In the genomic region with DNA sequence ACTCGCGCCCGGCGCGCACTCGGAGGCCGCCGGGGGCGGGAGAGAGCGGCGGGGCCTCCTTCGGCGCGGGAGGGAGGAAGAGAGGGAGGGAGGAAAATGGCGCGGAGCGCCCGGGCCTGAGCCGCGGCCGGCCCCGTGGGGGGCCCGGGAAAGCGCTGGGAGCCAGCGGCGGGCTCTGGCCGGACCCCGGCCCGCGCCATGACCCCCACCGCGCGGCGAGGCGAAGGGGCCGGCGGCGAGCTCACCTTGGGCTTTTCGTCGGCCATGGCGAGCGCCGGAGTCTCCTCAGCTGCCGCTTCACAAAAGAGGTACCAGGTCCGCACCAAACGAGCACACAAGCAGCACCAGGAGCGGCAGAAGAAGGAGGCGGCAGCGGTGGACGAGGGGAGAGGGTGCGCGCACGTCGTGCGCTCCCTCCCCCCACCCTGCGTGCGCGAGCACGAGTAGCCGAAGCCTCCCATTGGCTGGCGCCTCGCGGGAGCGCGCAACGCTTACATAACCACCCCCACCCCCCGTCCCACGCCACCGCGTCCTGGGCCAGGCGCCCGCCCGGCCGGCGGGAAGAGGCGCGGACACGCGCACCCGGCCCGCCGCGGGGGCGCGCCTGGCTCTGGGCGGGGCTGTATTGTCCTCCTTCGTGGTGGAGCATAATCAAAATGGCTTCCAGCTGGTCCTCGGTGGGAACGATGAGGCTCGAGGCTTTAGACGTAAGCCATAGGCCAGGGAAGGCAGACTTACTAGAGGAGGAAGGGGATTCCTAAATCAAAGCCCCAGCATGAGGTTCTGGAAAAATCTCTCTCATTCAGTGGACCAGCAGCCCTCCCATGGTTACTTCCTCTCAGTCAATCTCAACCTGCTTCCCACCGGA, we compare ENCODE assay signal across 8 cellular contexts. TPM values are rescaled to one million over a fixed set of nuclear protein-coding genes. Genes with fewer than 3 reads are reported as not detected.
DNase-seq lines count a peak whose midpoint lies in the region; TF ChIP-seq lines count a peak whose summit lies in the region.

A gene (minus strand): TSS at position 391 of the 868 bp plus-strand sequence. CDS start 125 bp downstream, at position 266.

- no peak for TF ChIP-seq POLR2A in NB4 (IDR thresholded peaks at IDR 0.05; ENCODE audit: extremely low read depth, insufficient read length)
- TF ChIP-seq POLR2A in suprapubic skin (IDR thresholded peaks at IDR 0.05): peak in 1 of 2 donors; percentile 78

- H3K4me1 Mint-ChIP-seq in HFFc6 (ENCODE audit: low read depth): peaks cover 22% of the 10 kb centered on the region

- H3K4me3 Mint-ChIP-seq in HFFc6: peak within 1 kb of the TSS; percentile 95

- peaks cover 3 to 32% of the 10 kb centered on the region in 2 experiments for H3K36me3 ChIP-seq in SK-N-SH (replicated peaks in 1 of 2; ENCODE audit: control insufficient read depth in 1 of 2, insufficient read depth in 2 of 2, low read length in 1 of 2)
- peaks cover 17% of the 10 kb centered on the region for H3K36me3 ChIP-seq in suprapubic skin

- H3K4me2 ChIP-seq in SK-N-SH: peak within 1 kb of the TSS; percentile 99

- H3K27ac Mint-ChIP-seq in HFFc6: peak within 1 kb of the TSS; percentile 96

- H3F3A ChIP-seq in SK-N-SH (replicated peaks; ENCODE audit: insufficient read depth): peaks cover 20% of the 10 kb centered on the region

- WGBS in SK-N-SH (ENCODE audit: low lambda C conversion rate): 4% methylated on average over 49 of the region's 92 CpGs
- 2% methylated on average over 29 of the region's 92 CpGs for WGBS in suprapubic skin

- CTCF ChIA-PET in SK-N-SH (lab: Yijun Ruan, JAX): interaction anchor here (1.0 to 4.1 kb wide), 7 partner anchors 11 to 88 kb away, joined by 3 to 26 read pairs (median 9); a partner anchor contains a TSS

- peak within 1 kb of the TSS; percentile 99 for H3K9ac ChIP-seq in SK-N-SH

- H2AFZ ChIP-seq in SK-N-SH (ENCODE audit: low read depth): peak within 1 kb of the TSS; percentile 97

- peaks cover 3 to 6% of the 10 kb centered on the region in 2 experiments; a peak in 2 of 4 replicates for H3K4me1 ChIP-seq in SK-N-SH (ENCODE audit: control insufficient read depth in 1 of 2, insufficient read depth in 2 of 2, low read depth in 1 of 2, low read length in 1 of 2)
- peaks cover 37% of the 10 kb centered on the region for H3K4me1 ChIP-seq in suprapubic skin

- DNase-seq in HFFc6 (peak; percentile 81), NB4 (ENCODE audit: low read depth) (peak; percentile 96), SK-N-SH (peak; percentile 100), globus pallidus (ENCODE audit: low spot score) (peak; percentile 88), occipital lobe (lab: John Stamatoyannopoulos, UW) (peak; percentile 84), suprapubic skin (ENCODE audit: low spot score in 2 of 2) (peak; percentile 95 to 97)
- DNase-seq in activated naive CD4-positive, alpha-beta T cell treated with anti-CD3 and anti-CD28 coated beads, Interleukin-2, amount 50 U/mL, for 16 hours: peak; percentile 96

- H4K20me1 ChIP-seq in SK-N-SH (ENCODE audit: insufficient read depth): peaks cover 43% of the 10 kb centered on the region

- H3K9me3 ChIP-seq in SK-N-SH: no peaks in the 10 kb centered on the region
- no peaks in the 10 kb centered on the region for H3K9me3 ChIP-seq in suprapubic skin

- no peaks in the 10 kb centered on the region for H3K9me2 ChIP-seq in SK-N-SH

- no peak for TF ChIP-seq RAD21 in SK-N-SH (IDR thresholded peaks at IDR 0.05; ENCODE audit: low read length)

- TF ChIP-seq CTCF in HFFc6 (IDR thresholded peaks at IDR 0.05) (peak; percentile 66; the same call in 1 of the 2 replicates), NB4 (IDR thresholded peaks at IDR 0.05; ENCODE audit: low read depth, low read length) (no peak), SK-N-SH (IDR thresholded peaks at IDR 0.05) (no peak), suprapubic skin (IDR thresholded peaks at IDR 0.05) (peak in 1 of 2 donors; percentile 65)

- TF ChIP-seq EP300 in SK-N-SH (IDR thresholded peaks at IDR 0.05; ENCODE audit: borderline replicate concordance in 1 of 2, low read depth in 1 of 2, low read length in 1 of 2) (0 out of 4 replicates have a peak, but pooled peaks of 1 of the 2 experiments have one; percentile 17), suprapubic skin (IDR thresholded peaks at IDR 0.05) (no peak)

- no peaks in the 10 kb centered on the region for H3K9me3 Mint-ChIP-seq in HFFc6

- H3K27ac ChIP-seq in SK-N-SH (ENCODE audit: low read depth in 2 of 2, low read length in 1 of 2) (peak within 1 kb of the TSS; percentile 90 to 99), suprapubic skin (peak within 1 kb of the TSS; percentile 100)

- H3K27me3 Mint-ChIP-seq in HFFc6 (ENCODE audit: insufficient read depth): no peaks in the 10 kb centered on the region

- POLR2A ChIA-PET in SK-N-SH (lab: Yijun Ruan, JAX): interaction anchor here (0.6 to 1.9 kb wide), 4 partner anchors 45 to 294 kb away, joined by 3 to 9 read pairs (median 4); no protein-coding TSS in a partner anchor

- no peaks in the 10 kb centered on the region for H3K27me3 ChIP-seq in SK-N-SH (ENCODE audit: insufficient read depth)
- no peaks in the 10 kb centered on the region for H3K27me3 ChIP-seq in suprapubic skin

- H3K4me3 ChIP-seq in GM08714 (ENCODE audit: low read length): peak within 1 kb of the TSS; percentile 83
- H3K4me3 ChIP-seq in NB4 (ENCODE audit: low read depth, low read length): peak within 1 kb of the TSS; percentile 99
- peak within 1 kb of the TSS; percentile 67 to 93 for H3K4me3 ChIP-seq in SK-N-SH (ENCODE audit: low read depth in 2 of 2, low read length in 1 of 2)
- H3K4me3 ChIP-seq in suprapubic skin: peak within 1 kb of the TSS; percentile 83

- H3K36me3 Mint-ChIP-seq in HFFc6 (ENCODE audit: low read depth): peaks cover 10% of the 10 kb centered on the region

- peaks cover 57% of the 10 kb centered on the region for H3K79me2 ChIP-seq in SK-N-SH (ENCODE audit: insufficient read depth)

TF ChIP-seq in SK-N-SH, 30 proteins besides CTCF, POLR2A, EP300 and RAD21 (continues in another document):
- TF ChIP-seq ELF1 (IDR thresholded peaks at IDR 0.05) (no peak), FOXJ3 (CRISPR knock-in tag; IDR thresholded peaks at IDR 0.05) (0 out of 2 replicates have a peak, but pooled peaks have one; percentile 4), CHD2 (IDR thresholded peaks at IDR 0.05; ENCODE audit: low read length, partially characterized antibody) (no peak), RFX5 (IDR thresholded peaks at IDR 0.05; ENCODE audit: low read length) (no peak), YY1 (IDR thresholded peaks at IDR 0.05; ENCODE audit: low read depth) (peak; percentile 90), TCF12 (IDR thresholded peaks at IDR 0.05) (no peak), GATA2 (CRISPR knock-in tag; IDR thresholded peaks at IDR 0.05) (no peak), MXI1 (IDR thresholded peaks at IDR 0.05; ENCODE audit: low read depth, low read length) (peak; percentile 76), POLR2AphosphoS5 (IDR thresholded peaks at IDR 0.05; ENCODE audit: low read depth, low read length) (peak; percentile 79)
- TF ChIP-seq, protein P1, sequence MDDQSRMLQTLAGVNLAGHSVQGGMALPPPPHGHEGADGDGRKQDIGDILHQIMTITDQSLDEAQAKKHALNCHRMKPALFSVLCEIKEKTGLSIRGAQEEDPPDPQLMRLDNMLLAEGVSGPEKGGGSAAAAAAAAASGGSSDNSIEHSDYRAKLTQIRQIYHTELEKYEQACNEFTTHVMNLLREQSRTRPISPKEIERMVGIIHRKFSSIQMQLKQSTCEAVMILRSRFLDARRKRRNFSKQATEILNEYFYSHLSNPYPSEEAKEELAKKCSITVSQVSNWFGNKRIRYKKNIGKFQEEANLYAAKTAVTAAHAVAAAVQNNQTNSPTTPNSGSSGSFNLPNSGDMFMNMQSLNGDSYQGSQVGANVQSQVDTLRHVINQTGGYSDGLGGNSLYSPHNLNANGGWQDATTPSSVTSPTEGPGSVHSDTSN (IDR thresholded peaks at IDR 0.05): no peak
- TF ChIP-seq, protein P2, sequence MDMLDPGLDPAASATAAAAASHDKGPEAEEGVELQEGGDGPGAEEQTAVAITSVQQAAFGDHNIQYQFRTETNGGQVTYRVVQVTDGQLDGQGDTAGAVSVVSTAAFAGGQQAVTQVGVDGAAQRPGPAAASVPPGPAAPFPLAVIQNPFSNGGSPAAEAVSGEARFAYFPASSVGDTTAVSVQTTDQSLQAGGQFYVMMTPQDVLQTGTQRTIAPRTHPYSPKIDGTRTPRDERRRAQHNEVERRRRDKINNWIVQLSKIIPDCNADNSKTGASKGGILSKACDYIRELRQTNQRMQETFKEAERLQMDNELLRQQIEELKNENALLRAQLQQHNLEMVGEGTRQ (IDR thresholded peaks at IDR 0.05; ENCODE audit: borderline replicate concordance, low read depth, low read length): no peak
- TF ChIP-seq, protein P3, sequence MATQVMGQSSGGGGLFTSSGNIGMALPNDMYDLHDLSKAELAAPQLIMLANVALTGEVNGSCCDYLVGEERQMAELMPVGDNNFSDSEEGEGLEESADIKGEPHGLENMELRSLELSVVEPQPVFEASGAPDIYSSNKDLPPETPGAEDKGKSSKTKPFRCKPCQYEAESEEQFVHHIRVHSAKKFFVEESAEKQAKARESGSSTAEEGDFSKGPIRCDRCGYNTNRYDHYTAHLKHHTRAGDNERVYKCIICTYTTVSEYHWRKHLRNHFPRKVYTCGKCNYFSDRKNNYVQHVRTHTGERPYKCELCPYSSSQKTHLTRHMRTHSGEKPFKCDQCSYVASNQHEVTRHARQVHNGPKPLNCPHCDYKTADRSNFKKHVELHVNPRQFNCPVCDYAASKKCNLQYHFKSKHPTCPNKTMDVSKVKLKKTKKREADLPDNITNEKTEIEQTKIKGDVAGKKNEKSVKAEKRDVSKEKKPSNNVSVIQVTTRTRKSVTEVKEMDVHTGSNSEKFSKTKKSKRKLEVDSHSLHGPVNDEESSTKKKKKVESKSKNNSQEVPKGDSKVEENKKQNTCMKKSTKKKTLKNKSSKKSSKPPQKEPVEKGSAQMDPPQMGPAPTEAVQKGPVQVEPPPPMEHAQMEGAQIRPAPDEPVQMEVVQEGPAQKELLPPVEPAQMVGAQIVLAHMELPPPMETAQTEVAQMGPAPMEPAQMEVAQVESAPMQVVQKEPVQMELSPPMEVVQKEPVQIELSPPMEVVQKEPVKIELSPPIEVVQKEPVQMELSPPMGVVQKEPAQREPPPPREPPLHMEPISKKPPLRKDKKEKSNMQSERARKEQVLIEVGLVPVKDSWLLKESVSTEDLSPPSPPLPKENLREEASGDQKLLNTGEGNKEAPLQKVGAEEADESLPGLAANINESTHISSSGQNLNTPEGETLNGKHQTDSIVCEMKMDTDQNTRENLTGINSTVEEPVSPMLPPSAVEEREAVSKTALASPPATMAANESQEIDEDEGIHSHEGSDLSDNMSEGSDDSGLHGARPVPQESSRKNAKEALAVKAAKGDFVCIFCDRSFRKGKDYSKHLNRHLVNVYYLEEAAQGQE (IDR thresholded peaks at IDR 0.05; ENCODE audit: low read depth, low read length): no peak

RNA-seq across cellular contexts. Expression of the gene that starts here (rescaled TPM):
- 100 to 1,000 TPM; 398 to 555 (median 512) TPM for total RNA-seq in HFFc6 (2021; fragmentation: NEBNext Ultra II Directional; extraction: Animal tissue kit (Norgen Biotek cat#: 25700))
- polyA plus RNA-seq in SK-N-SH (2012; rRNA removed): 85.5 and 114 TPM in 2 replicates
- 133 and 184 TPM in 2 replicates for polyA plus RNA-seq in SK-N-SH (2012; cell fraction: cytosol; rRNA removed)
- 25.6 and 43.8 TPM in 2 replicates for polyA plus RNA-seq in SK-N-SH (2012; cell fraction: nucleus; rRNA removed)
- total RNA-seq in occipital lobe (264 TPM), suprapubic skin (10 to 100 TPM; 52.0 to 73.9 (median 70.8) TPM)

Comparison
In these comparisons a context has a peak if more than half of its experiments do, and no peak if none do; other contexts are left out.
1. Peak in every context shown above with its lines: DNase-seq, H3K4me3 ChIP-seq and H3K27ac ChIP-seq.